In genomic region chr1:238954865-238955264, GRCh38 we compare ENCODE assay signal across 20 cellular contexts.
DNase-seq lines count a peak whose midpoint lies in the region; ATAC-seq and TF ChIP-seq lines count a peak whose summit lies in the region.
"Had no signal": no experiment of that assay in that cellular context is flagged by ENCODE, and none has a peak within 500 bp of the region (broad histone marks: within the 10 kb centered on the region; RNA-seq: fewer than 3 reads in every experiment).

No MANE protein-coding gene starts in this region.

- no peak overlapping the region for H3K4me2 ChIP-seq in SK-N-SH
- H3K4me2 ChIP-seq: BLaER1, GM23338 had no signal

- H3K27me3 Mint-ChIP-seq in glutamatergic neuron (ENCODE audit: unreplicated experiment) (no peaks in the 10 kb centered on the region), osteocyte (ENCODE audit: unreplicated experiment) (peaks cover 25% of the 10 kb centered on the region)

- H3K27ac Mint-ChIP-seq in glutamatergic neuron (ENCODE audit: unreplicated experiment): no peak overlapping the region
- no peak overlapping the region for H3K27ac Mint-ChIP-seq in osteocyte (ENCODE audit: unreplicated experiment)
- H3K27ac Mint-ChIP-seq: GM23338 had no signal

- no peaks in the 10 kb centered on the region for H4K20me1 ChIP-seq in SK-N-SH (ENCODE audit: insufficient read depth)
- H4K20me1 ChIP-seq: BLaER1 had no signal

- H3K9me3 Mint-ChIP-seq in glutamatergic neuron (ENCODE audit: unreplicated experiment): no peaks in the 10 kb centered on the region
- H3K9me3 Mint-ChIP-seq in osteocyte (ENCODE audit: unreplicated experiment): no peaks in the 10 kb centered on the region
- H3K9me3 Mint-ChIP-seq: GM23338 had no signal

- no peak for TF ChIP-seq RAD21 in SK-N-SH (IDR thresholded peaks at IDR 0.05; ENCODE audit: low read length)

- CTCF ChIA-PET in SK-N-SH (lab: Yijun Ruan, JAX): interaction anchor here (2.0 kb wide), 1 partner anchor 1091 kb away, joined by 9 read pairs; no protein-coding TSS in a partner anchor

- H3K4me3 Mint-ChIP-seq in glutamatergic neuron (ENCODE audit: unreplicated experiment) (no peak overlapping the region), osteocyte (ENCODE audit: unreplicated experiment) (no peak overlapping the region)
- H3K4me3 Mint-ChIP-seq: GM23338 had no signal

- H3K9me3 ChIP-seq in SK-N-SH: no peaks in the 10 kb centered on the region
- H3K9me3 ChIP-seq: BLaER1 had no signal

- no peaks in the 10 kb centered on the region for H3F3A ChIP-seq in SK-N-SH (replicated peaks; ENCODE audit: insufficient read depth)

- no peaks in the 10 kb centered on the region for H3K4me1 Mint-ChIP-seq in glutamatergic neuron (ENCODE audit: low read depth, unreplicated experiment)
- H3K4me1 Mint-ChIP-seq in osteocyte (ENCODE audit: unreplicated experiment): peaks cover 4% of the 10 kb centered on the region

- no peak overlapping the region for H2AFZ ChIP-seq in SK-N-SH (ENCODE audit: low read depth)
- H2AFZ ChIP-seq: GM23338 had no signal

- H3K36me3 Mint-ChIP-seq in glutamatergic neuron (ENCODE audit: unreplicated experiment) (no peaks in the 10 kb centered on the region), osteocyte (ENCODE audit: unreplicated experiment) (no peaks in the 10 kb centered on the region)

- no peaks in the 10 kb centered on the region for H3K27me3 ChIP-seq in SK-N-SH (ENCODE audit: insufficient read depth)
- H3K27me3 ChIP-seq: BLaER1, SJSA1 had no signal

- H3K36me3 ChIP-seq in SK-N-SH (replicated peaks in 1 of 2; ENCODE audit: control insufficient read depth in 1 of 2, insufficient read depth in 2 of 2, low read length in 1 of 2): no peaks in the 10 kb centered on the region
- H3K36me3 ChIP-seq: BLaER1, SJSA1 had no signal

- peaks cover 0 to 10% of the 10 kb centered on the region in 2 experiments; a peak in 2 of 4 replicates for H3K4me1 ChIP-seq in SK-N-SH (ENCODE audit: control insufficient read depth in 1 of 2, insufficient read depth in 2 of 2, low read depth in 1 of 2, low read length in 1 of 2)
- H3K4me1 ChIP-seq: BLaER1, SJSA1 had no signal

- ATAC-seq in SK-N-SH treated with all-trans-retinoic acid at 6 μM for 48 hours (peak; percentile 11; the same call in 2 of the 3 replicates), GM21381 (IDR thresholded peaks at IDR 0.05; ENCODE audit: unreplicated experiment) (no peak)
- ATAC-seq: GM23338, HCT116 had no signal

- POLR2A ChIA-PET in SK-N-SH (lab: Yijun Ruan, JAX): no interaction called here

- no peak for TF ChIP-seq EP300 in SK-N-SH (IDR thresholded peaks at IDR 0.05; ENCODE audit: borderline replicate concordance in 1 of 2, low read depth in 1 of 2, low read length in 1 of 2)

- H3K79me2 ChIP-seq in SK-N-SH (ENCODE audit: insufficient read depth): no peaks in the 10 kb centered on the region

- H3K27ac ChIP-seq in SK-N-SH (ENCODE audit: low read depth in 2 of 2, low read length in 1 of 2): no peak overlapping the region
- H3K27ac ChIP-seq: BLaER1, SJSA1 had no signal

- H3K9me2 ChIP-seq in SK-N-SH: no peaks in the 10 kb centered on the region

- no peak overlapping the region for H3K4me3 ChIP-seq in SK-N-SH (ENCODE audit: low read depth in 2 of 2, low read length in 1 of 2)
- no peak overlapping the region for H3K4me3 ChIP-seq in fibroblast of pulmonary artery (replicated peaks; ENCODE audit: low read depth, low read length)
- H3K4me3 ChIP-seq: BLaER1, GM23338, SJSA1 had no signal

- WGBS in SK-N-SH (ENCODE audit: low lambda C conversion rate): 37% methylated on average over 2 of the region's 2 CpGs

- H3K9ac ChIP-seq in SK-N-SH: no peak overlapping the region
- H3K9ac ChIP-seq: BLaER1 had no signal

- no peak for DNase-seq in SK-N-SH
- DNase-seq in SW480 (ENCODE audit: low spot score): peak; percentile 10
- DNase-seq in fibroblast of pulmonary artery (ENCODE audit: low read depth): peak; percentile 3
- DNase-seq in renal cortical epithelial cell (ENCODE audit: low read depth): peak; percentile 6
- DNase-seq in glutamatergic neuron: no peak
- no peak for DNase-seq in osteocyte (ENCODE audit: extremely low spot score, unreplicated experiment)
- DNase-seq: DND-41; IMR-90; Karpas-422; NCI-H1105 treated with DMSO at 0.1 percent for 48 hours; NCI-H187; NCI-H526 treated with DMSO at 0.1 percent for 48 hours; NK-92 treated with Interleukin-12 subunit alpha and Interleukin-12 subunit beta, amount 100 ng/mL, for 24 hours; OCI-M1 had no signal

- TF ChIP-seq CTCF in SK-N-SH (IDR thresholded peaks at IDR 0.05) (no peak), fibroblast of pulmonary artery (IDR thresholded peaks at IDR 0.05; ENCODE audit: low read length, missing control alignments) (no peak), glutamatergic neuron (IDR thresholded peaks at IDR 0.05; ENCODE audit: partially characterized antibody, unreplicated experiment) (no peak), osteocyte (IDR thresholded peaks at IDR 0.05) (no peak)

TF ChIP-seq in SK-N-SH treated with all-trans-retinoic acid at 6 μM for 48 hours, 23 proteins besides CTCF, POLR2A, EP300 and RAD21 (continues in another document):
- TF ChIP-seq ZNF70 (CRISPR knock-in tag; IDR thresholded peaks at IDR 0.05) (no peak), RARB (CRISPR knock-in tag; IDR thresholded peaks at IDR 0.05) (no peak), TOX (CRISPR knock-in tag; IDR thresholded peaks at IDR 0.05; ENCODE audit: borderline replicate concordance) (no peak), CSRNP3 (CRISPR knock-in tag; IDR thresholded peaks at IDR 0.05) (no peak), OSR1 (CRISPR knock-in tag; IDR thresholded peaks at IDR 0.05) (no peak), ZNF8 (CRISPR knock-in tag; IDR thresholded peaks at IDR 0.05) (no peak)
- TF ChIP-seq, protein P1, sequence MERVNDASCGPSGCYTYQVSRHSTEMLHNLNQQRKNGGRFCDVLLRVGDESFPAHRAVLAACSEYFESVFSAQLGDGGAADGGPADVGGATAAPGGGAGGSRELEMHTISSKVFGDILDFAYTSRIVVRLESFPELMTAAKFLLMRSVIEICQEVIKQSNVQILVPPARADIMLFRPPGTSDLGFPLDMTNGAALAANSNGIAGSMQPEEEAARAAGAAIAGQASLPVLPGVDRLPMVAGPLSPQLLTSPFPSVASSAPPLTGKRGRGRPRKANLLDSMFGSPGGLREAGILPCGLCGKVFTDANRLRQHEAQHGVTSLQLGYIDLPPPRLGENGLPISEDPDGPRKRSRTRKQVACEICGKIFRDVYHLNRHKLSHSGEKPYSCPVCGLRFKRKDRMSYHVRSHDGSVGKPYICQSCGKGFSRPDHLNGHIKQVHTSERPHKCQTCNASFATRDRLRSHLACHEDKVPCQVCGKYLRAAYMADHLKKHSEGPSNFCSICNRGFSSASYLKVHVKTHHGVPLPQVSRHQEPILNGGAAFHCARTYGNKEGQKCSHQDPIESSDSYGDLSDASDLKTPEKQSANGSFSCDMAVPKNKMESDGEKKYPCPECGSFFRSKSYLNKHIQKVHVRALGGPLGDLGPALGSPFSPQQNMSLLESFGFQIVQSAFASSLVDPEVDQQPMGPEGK (CRISPR knock-in tag; IDR thresholded peaks at IDR 0.05; ENCODE audit: borderline replicate concordance): no peak

TF ChIP-seq in SK-N-SH, 30 proteins besides CTCF, POLR2A, EP300 and RAD21:
- TF ChIP-seq SMC3 (IDR thresholded peaks at IDR 0.05; ENCODE audit: low read depth, low read length) (no peak), PBX3 (IDR thresholded peaks at IDR 0.05) (no peak), RCOR1 (IDR thresholded peaks at IDR 0.05; ENCODE audit: low read length) (no peak)

Comparison
In these comparisons a context has a peak if more than half of its experiments do, and no peak if none do; other contexts are left out.
1. DNase-seq: peak in SW480 (single experiment), fibroblast of pulmonary artery (single experiment) and renal cortical epithelial cell (single experiment); none in SK-N-SH (single experiment), glutamatergic neuron (single experiment) and osteocyte (single experiment).